ENCODE assay signal across 1 cellular context in genomic region chr17:44688200-44688599, GRCh38.
TF ChIP-seq lines count a peak whose summit lies in the region.

No MANE protein-coding gene starts in this region.

TF ChIP-seq in GM12878, 131 proteins besides CTCF, POLR2A, EP300 and RAD21:
- no peak for TF ChIP-seq HDGF (IDR thresholded peaks at IDR 0.05)
- TF ChIP-seq HSF1 (IDR thresholded peaks at IDR 0.05; ENCODE audit: low read depth, low read length) = no peak
- no peak for TF ChIP-seq CUX1 (IDR thresholded peaks at IDR 0.05; ENCODE audit: insufficient replicate concordance, low read depth, low read length)
- TF ChIP-seq FOXK2 (IDR thresholded peaks at IDR 0.05) = no peak
- no peak for TF ChIP-seq CHD4 (IDR thresholded peaks at IDR 0.05)
- TF ChIP-seq, protein P1, sequence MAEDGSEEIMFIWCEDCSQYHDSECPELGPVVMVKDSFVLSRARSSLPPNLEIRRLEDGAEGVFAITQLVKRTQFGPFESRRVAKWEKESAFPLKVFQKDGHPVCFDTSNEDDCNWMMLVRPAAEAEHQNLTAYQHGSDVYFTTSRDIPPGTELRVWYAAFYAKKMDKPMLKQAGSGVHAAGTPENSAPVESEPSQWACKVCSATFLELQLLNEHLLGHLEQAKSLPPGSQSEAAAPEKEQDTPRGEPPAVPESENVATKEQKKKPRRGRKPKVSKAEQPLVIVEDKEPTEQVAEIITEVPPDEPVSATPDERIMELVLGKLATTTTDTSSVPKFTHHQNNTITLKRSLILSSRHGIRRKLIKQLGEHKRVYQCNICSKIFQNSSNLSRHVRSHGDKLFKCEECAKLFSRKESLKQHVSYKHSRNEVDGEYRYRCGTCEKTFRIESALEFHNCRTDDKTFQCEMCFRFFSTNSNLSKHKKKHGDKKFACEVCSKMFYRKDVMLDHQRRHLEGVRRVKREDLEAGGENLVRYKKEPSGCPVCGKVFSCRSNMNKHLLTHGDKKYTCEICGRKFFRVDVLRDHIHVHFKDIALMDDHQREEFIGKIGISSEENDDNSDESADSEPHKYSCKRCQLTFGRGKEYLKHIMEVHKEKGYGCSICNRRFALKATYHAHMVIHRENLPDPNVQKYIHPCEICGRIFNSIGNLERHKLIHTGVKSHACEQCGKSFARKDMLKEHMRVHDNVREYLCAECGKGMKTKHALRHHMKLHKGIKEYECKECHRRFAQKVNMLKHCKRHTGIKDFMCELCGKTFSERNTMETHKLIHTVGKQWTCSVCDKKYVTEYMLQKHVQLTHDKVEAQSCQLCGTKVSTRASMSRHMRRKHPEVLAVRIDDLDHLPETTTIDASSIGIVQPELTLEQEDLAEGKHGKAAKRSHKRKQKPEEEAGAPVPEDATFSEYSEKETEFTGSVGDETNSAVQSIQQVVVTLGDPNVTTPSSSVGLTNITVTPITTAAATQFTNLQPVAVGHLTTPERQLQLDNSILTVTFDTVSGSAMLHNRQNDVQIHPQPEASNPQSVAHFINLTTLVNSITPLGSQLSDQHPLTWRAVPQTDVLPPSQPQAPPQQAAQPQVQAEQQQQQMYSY (CRISPR knock-in tag; IDR thresholded peaks at IDR 0.05) = no peak
- TF ChIP-seq SPI1 (IDR thresholded peaks at IDR 0.05; ENCODE audit: borderline replicate concordance, insufficient read depth, low read depth, low read length) = no peak
- TF ChIP-seq, protein P2, sequence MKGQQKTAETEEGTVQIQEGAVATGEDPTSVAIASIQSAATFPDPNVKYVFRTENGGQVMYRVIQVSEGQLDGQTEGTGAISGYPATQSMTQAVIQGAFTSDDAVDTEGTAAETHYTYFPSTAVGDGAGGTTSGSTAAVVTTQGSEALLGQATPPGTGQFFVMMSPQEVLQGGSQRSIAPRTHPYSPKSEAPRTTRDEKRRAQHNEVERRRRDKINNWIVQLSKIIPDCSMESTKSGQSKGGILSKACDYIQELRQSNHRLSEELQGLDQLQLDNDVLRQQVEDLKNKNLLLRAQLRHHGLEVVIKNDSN (IDR thresholded peaks at IDR 0.05; ENCODE audit: borderline replicate concordance, extremely low read length, insufficient read depth, low read depth, low read length) = no peak
